In the genomic region with DNA sequence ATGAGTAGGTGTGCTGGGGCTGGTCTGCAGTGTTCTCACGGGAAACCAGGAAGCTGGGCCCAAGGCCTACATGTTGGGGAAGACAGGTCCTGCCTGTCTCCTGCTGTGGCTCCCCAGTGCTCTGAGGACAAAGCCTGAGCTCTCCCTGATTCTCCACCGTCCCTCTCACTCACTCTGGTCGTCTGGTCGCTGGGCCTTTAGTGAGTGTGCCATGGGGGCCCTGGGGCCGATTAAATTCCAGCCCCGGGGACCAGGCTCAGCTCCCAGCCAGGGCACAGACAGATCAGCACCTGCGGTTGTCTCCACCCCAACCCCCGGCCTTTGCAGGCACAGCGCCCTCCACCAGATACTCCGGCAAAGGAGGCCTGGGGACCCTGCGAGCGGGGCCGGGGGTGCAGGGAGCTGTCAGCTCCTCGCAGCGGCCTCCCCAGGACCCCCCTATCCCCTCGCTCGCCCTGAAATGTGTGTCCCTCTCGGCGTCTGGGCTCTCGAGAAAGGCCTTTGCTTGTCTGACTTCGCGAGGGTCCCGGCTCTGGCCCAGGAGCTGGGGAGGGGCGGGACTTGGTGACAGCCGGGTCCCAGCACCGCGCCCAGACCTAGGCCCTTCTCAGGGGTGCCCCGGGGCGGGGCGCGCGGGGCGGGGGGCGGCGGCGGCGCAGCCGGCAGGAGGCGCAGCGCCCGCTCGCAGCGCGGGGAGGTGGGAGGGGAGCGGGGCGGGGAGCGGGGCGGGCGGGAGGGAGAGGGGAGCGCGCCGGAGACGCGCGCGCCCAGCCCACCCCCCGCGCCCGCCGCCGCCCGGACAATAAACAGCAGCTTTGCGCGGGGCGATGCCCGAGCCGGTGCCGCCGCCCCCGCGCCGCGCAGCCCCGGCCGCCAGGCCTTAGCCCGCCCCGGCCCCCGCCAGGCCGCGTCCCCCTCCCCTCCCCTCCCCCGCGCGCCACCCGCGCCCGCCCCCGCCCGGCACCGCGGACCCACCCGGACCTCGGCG, we compare ENCODE assay signal across 8 cellular contexts. TPM values are rescaled to one million over a fixed set of nuclear protein-coding genes. Genes with fewer than 3 reads are reported as not detected.
A peak's percentile ranks its signal among the peaks of the same experiment; 100 is the strongest.
DNase-seq lines count a peak whose midpoint lies in the region; ATAC-seq and TF ChIP-seq lines count a peak whose summit lies in the region.

TSS of gene PALM (plus strand) at position 782 of the 988 bp plus-strand sequence. CDS start 212 bp downstream, outside the sequence.

- intact Hi-C loops in left cardiac atrium (cut with DNase I) = no loop called here
- intact Hi-C loops in activated CD4-positive, alpha-beta memory T cell treated with anti-CD3 and anti-CD28 coated beads for 36 hours (cut with micrococcal nuclease) = no loop called here
- intact Hi-C loops in activated CD8-positive, alpha-beta T cell treated with anti-CD3 and anti-CD28 coated beads for 36 hours (cut with micrococcal nuclease) = no loop called here

- POLR2A ChIA-PET in T-cell (lab: Charles Lee) = no interaction called here
- POLR2A ChIA-PET in activated CD4-positive, alpha-beta memory T cell treated with anti-CD3 and anti-CD28 coated beads for 36 hours (lab: Charles Lee) = no interaction called here
- POLR2A ChIA-PET in activated CD8-positive, alpha-beta T cell treated with anti-CD3 and anti-CD28 coated beads for 36 hours (lab: Charles Lee) = interaction anchor here (1.4 kb wide), 1 partner anchor 29 kb away, joined by 3 read pairs; no protein-coding TSS in a partner anchor

- H3K4me1 Mint-ChIP-seq in GM23338 (peaks cover 13% of the 10 kb centered on the region), T-cell (peaks cover 1 to 11% (median 5%) of the 10 kb centered on the region in 3 donors)
- H3K4me1 Mint-ChIP-seq in activated CD4-positive, alpha-beta memory T cell treated with anti-CD3 and anti-CD28 coated beads for 36 hours (ENCODE audit: low read depth) = peaks cover 5% of the 10 kb centered on the region
- H3K4me1 Mint-ChIP-seq in activated CD8-positive, alpha-beta T cell treated with anti-CD3 and anti-CD28 coated beads for 36 hours (ENCODE audit: low read depth) = peaks cover 2% of the 10 kb centered on the region

- 0 out of 2 replicates have a peak, but pooled peaks cover 16% of the 10 kb centered on the region for H3F3A ChIP-seq in GM23338 (replicated peaks; ENCODE audit: low read depth)

- H3K4me3 Mint-ChIP-seq in GM23338 = peak within 1 kb of the TSS; percentile 65
- peak within 1 kb of the TSS; percentile 21 to 59 (median 54) for H3K4me3 Mint-ChIP-seq in T-cell
- no peak within 1 kb of the TSS for H3K4me3 Mint-ChIP-seq in activated CD4-positive, alpha-beta memory T cell treated with anti-CD3 and anti-CD28 coated beads for 36 hours
- H3K4me3 Mint-ChIP-seq in activated CD8-positive, alpha-beta T cell treated with anti-CD3 and anti-CD28 coated beads for 36 hours = no peak within 1 kb of the TSS

- CTCF ChIA-PET in T-cell (lab: Charles Lee) = no interaction called here
- CTCF ChIA-PET in activated CD4-positive, alpha-beta memory T cell treated with anti-CD3 and anti-CD28 coated beads for 36 hours (lab: Charles Lee) = interaction anchor here (1.0 to 1.5 kb wide), 2 partner anchors 28 to 29 kb away, joined by 3 to 4 read pairs; no protein-coding TSS in a partner anchor
- CTCF ChIA-PET in activated CD8-positive, alpha-beta T cell treated with anti-CD3 and anti-CD28 coated beads for 36 hours (lab: Charles Lee) = interaction anchor here (1.3 to 1.9 kb wide), 2 partner anchors 25 to 30 kb away, joined by 3 to 8 read pairs; no protein-coding TSS in a partner anchor

- 0 out of 2 replicates have a peak, but pooled peaks cover 6% of the 10 kb centered on the region for H4K20me1 ChIP-seq in GM23338 (replicated peaks; ENCODE audit: insufficient read depth)

- H3K9me3 Mint-ChIP-seq in GM23338 = peaks cover 12% of the 10 kb centered on the region; the same call in 2 of the 3 replicates
- H3K9me3 Mint-ChIP-seq in T-cell = no peaks in the 10 kb centered on the region
- H3K9me3 Mint-ChIP-seq in activated CD4-positive, alpha-beta memory T cell treated with anti-CD3 and anti-CD28 coated beads for 36 hours = no peaks in the 10 kb centered on the region
- H3K9me3 Mint-ChIP-seq in activated CD8-positive, alpha-beta T cell treated with anti-CD3 and anti-CD28 coated beads for 36 hours = no peaks in the 10 kb centered on the region

- ATAC-seq in GM23338 = peak; percentile 21
- ATAC-seq in T-cell (replicated peaks in 1 of 4) = no peak
- peak; percentile 6 to 39 for ATAC-seq in left cardiac atrium
- ATAC-seq in stimulated activated naive CD8-positive, alpha-beta T cell treated with anti-CD3 and anti-CD28 coated beads, Interleukin-15, Interleukin-2, amounts not matched to agents 100 U/mL and 50 U/mL, for 24 hours = no peak
- no peak for ATAC-seq in HG02571 (IDR thresholded peaks at IDR 0.05; ENCODE audit: unreplicated experiment)
- ATAC-seq in activated CD8-positive, alpha-beta T cell treated with anti-CD3 and anti-CD28 coated beads for 36 hours = no peak

- H3K4me3 ChIP-seq in GM23338 = peak within 1 kb of the TSS; percentile 69
- peak within 1 kb of the TSS; percentile 60 for H3K4me3 ChIP-seq in rectal smooth muscle tissue (ENCODE audit: low read length)

- H2AFZ ChIP-seq in GM23338 = peak within 1 kb of the TSS; percentile 90

- no peaks in the 10 kb centered on the region for H3K79me2 ChIP-seq in GM23338 (replicated peaks; ENCODE audit: insufficient read depth)

- H3K4me1 ChIP-seq in GM23338 (ENCODE audit: insufficient read depth) = peaks cover 10% of the 10 kb centered on the region; the same call in 1 of the 2 replicates
- H3K4me1 ChIP-seq in rectal smooth muscle tissue (ENCODE audit: control insufficient read depth, insufficient read depth, low read length) = peaks cover 3% of the 10 kb centered on the region

- H3K36me3 Mint-ChIP-seq in GM23338 (ENCODE audit: low read depth) (peaks cover 4% of the 10 kb centered on the region; the same call in 1 of the 3 replicates), T-cell (no peaks in the 10 kb centered on the region)
- H3K36me3 Mint-ChIP-seq in activated CD4-positive, alpha-beta memory T cell treated with anti-CD3 and anti-CD28 coated beads for 36 hours = no peaks in the 10 kb centered on the region
- H3K36me3 Mint-ChIP-seq in activated CD8-positive, alpha-beta T cell treated with anti-CD3 and anti-CD28 coated beads for 36 hours (ENCODE audit: low read depth) = no peaks in the 10 kb centered on the region

- H3K9me2 ChIP-seq in GM23338 (ENCODE audit: insufficient read depth) = no peaks in the 10 kb centered on the region

- H3K36me3 ChIP-seq in GM23338 (ENCODE audit: insufficient read depth) (no peaks in the 10 kb centered on the region), rectal smooth muscle tissue (ENCODE audit: control insufficient read depth, insufficient read depth, low read length) (no peaks in the 10 kb centered on the region)

- peak within 1 kb of the TSS; percentile 40 for H3K9ac ChIP-seq in rectal smooth muscle tissue (ENCODE audit: low read length)

- peak in 1 of 2 experiments; percentile 11; a peak in 2 of 4 replicates for TF ChIP-seq CTCF in GM23338 (conservative IDR thresholded peaks at IDR 0.05; ENCODE audit: low read depth in 2 of 2)
- TF ChIP-seq CTCF in activated CD8-positive, alpha-beta T cell treated with anti-CD3 and anti-CD28 coated beads for 36 hours (IDR thresholded peaks at IDR 0.05) = no peak

- H3K27ac ChIP-seq in GM23338 (ENCODE audit: low read depth) (no peak within 1 kb of the TSS), rectal smooth muscle tissue (ENCODE audit: low read depth, low read length) (peak within 1 kb of the TSS; percentile 66)

- no peak within 1 kb of the TSS for H3K27ac Mint-ChIP-seq in GM23338
- H3K27ac Mint-ChIP-seq in T-cell = no peak within 1 kb of the TSS
- H3K27ac Mint-ChIP-seq in activated CD4-positive, alpha-beta memory T cell treated with anti-CD3 and anti-CD28 coated beads for 36 hours = no peak within 1 kb of the TSS
- no peak within 1 kb of the TSS for H3K27ac Mint-ChIP-seq in activated CD8-positive, alpha-beta T cell treated with anti-CD3 and anti-CD28 coated beads for 36 hours

- H3K4me2 ChIP-seq in GM23338 = peak within 1 kb of the TSS; percentile 90

- H3K27me3 ChIP-seq in GM23338 (ENCODE audit: insufficient read depth) = peaks cover 10% of the 10 kb centered on the region
- peaks cover 12% of the 10 kb centered on the region for H3K27me3 ChIP-seq in rectal smooth muscle tissue (ENCODE audit: control insufficient read depth, insufficient read depth, low read length)

- H3K27me3 Mint-ChIP-seq in GM23338 (ENCODE audit: insufficient read depth, low read depth, poor library complexity) = peaks cover 12% of the 10 kb centered on the region
- peaks cover 8 to 34% of the 10 kb centered on the region in 2 donors for H3K27me3 Mint-ChIP-seq in T-cell
- H3K27me3 Mint-ChIP-seq in activated CD4-positive, alpha-beta memory T cell treated with anti-CD3 and anti-CD28 coated beads for 36 hours = peaks cover 18% of the 10 kb centered on the region
- peaks cover 22% of the 10 kb centered on the region for H3K27me3 Mint-ChIP-seq in activated CD8-positive, alpha-beta T cell treated with anti-CD3 and anti-CD28 coated beads for 36 hours

- DNase-seq in GM23338 (ENCODE audit: low spot score) = peak; percentile 75
- peak in 3 of 34 experiments; percentile 8 to 18 (median 14) for DNase-seq in T-cell
- peak; percentile 57 for DNase-seq in left cardiac atrium
- DNase-seq in stimulated activated naive CD8-positive, alpha-beta T cell treated with anti-CD3 and anti-CD28 coated beads, Interleukin-15, Interleukin-2, amounts not matched to agents 100 U/mL and 50 U/mL, for 24 hours = no peak
- DNase-seq in activated CD4-positive, alpha-beta memory T cell treated with anti-CD3 and anti-CD28 coated beads for 36 hours = no peak
- DNase-seq in activated CD8-positive, alpha-beta T cell treated with anti-CD3 and anti-CD28 coated beads for 36 hours = no peak

TF ChIP-seq in GM23338, 12 proteins besides CTCF, POLR2A, EP300 and RAD21 (continues in another document):
- no peak for TF ChIP-seq POLR2AphosphoS5 (IDR thresholded peaks at IDR 0.05; ENCODE audit: low read depth)

RNA-seq across cellular contexts. Expression of gene PALM, which starts in this region (rescaled TPM):
- 21.7 and 26.1 TPM in 2 replicates for total RNA-seq in GM23338 (2014; rRNA removed; shearing (Covaris generic))
- polyA plus RNA-seq in GM23338 (2016; fragmentation: Nextera tagmentation; extraction: Ambion mirVana) = 3.8 and 4.8 TPM in 2 replicates
- total RNA-seq in T-cell (under 1 TPM in 4 of 5 donors, not detected in 1; 0.19 to 0.57 (median 0.41) TPM), left cardiac atrium (10 to 100 TPM; 48.9 to 49.7 TPM)
- total RNA-seq in activated CD4-positive, alpha-beta memory T cell treated with anti-CD3 and anti-CD28 coated beads for 36 hours = under 1 TPM in 1 of 2 experiments, not detected in 1; 0.17 TPM
- under 1 TPM; 0.22 to 0.36 TPM for total RNA-seq in activated CD8-positive, alpha-beta T cell treated with anti-CD3 and anti-CD28 coated beads for 36 hours

Comparison
In these comparisons a context has a peak if more than half of its experiments do, and no peak if none do; other contexts are left out.
1. RNA of gene PALM (total RNA-seq): 48.9 to 49.7 TPM in left cardiac atrium and 21.7 to 26.1 TPM in GM23338; 0.22 to 0.36 TPM in activated CD8-positive, alpha-beta T cell treated with anti-CD3 and anti-CD28 coated beads for 36 hours, 0.19 to 0.57 TPM in T-cell and 0.17 TPM in activated CD4-positive, alpha-beta memory T cell treated with anti-CD3 and anti-CD28 coated beads for 36 hours; every median in the first group is over 10 times any median in the second.
2. ATAC-seq: peak in GM23338 (single experiment) and left cardiac atrium (2 of 2); none in T-cell (0 of 4), stimulated activated naive CD8-positive, alpha-beta T cell treated with anti-CD3 and anti-CD28 coated beads, Interleukin-15, Interleukin-2, amounts not matched to agents 100 U/mL and 50 U/mL, for 24 hours (single experiment), HG02571 (single experiment) and activated CD8-positive, alpha-beta T cell treated with anti-CD3 and anti-CD28 coated beads for 36 hours (single experiment).
3. DNase-seq: peak in GM23338 (single experiment) and left cardiac atrium (single experiment); none in stimulated activated naive CD8-positive, alpha-beta T cell treated with anti-CD3 and anti-CD28 coated beads, Interleukin-15, Interleukin-2, amounts not matched to agents 100 U/mL and 50 U/mL, for 24 hours (single experiment), activated CD4-positive, alpha-beta memory T cell treated with anti-CD3 and anti-CD28 coated beads for 36 hours (single experiment) and activated CD8-positive, alpha-beta T cell treated with anti-CD3 and anti-CD28 coated beads for 36 hours (single experiment).
4. H3K4me3 Mint-ChIP-seq: peak in GM23338 (single experiment) and T-cell (3 of 3); none in activated CD4-positive, alpha-beta memory T cell treated with anti-CD3 and anti-CD28 coated beads for 36 hours (single experiment) and activated CD8-positive, alpha-beta T cell treated with anti-CD3 and anti-CD28 coated beads for 36 hours (single experiment).
5. CTCF ChIA-PET loops: an anchor here in activated CD4-positive, alpha-beta memory T cell treated with anti-CD3 and anti-CD28 coated beads for 36 hours (1.0 to 1.5 kb wide) and activated CD8-positive, alpha-beta T cell treated with anti-CD3 and anti-CD28 coated beads for 36 hours (1.3 to 1.9 kb wide); none called in T-cell.